1 cellular context compared by ENCODE assay signal in genomic region chr3:72176537-72177041, GRCh38.
TF ChIP-seq lines count a peak whose summit lies in the region.

No MANE protein-coding gene starts in this region.

TF ChIP-seq in GM12878, 131 proteins besides CTCF, POLR2A, EP300 and RAD21 (continued from another document and continues in another):
- no peak for TF ChIP-seq ZBTB4 (CRISPR knock-in tag; IDR thresholded peaks at IDR 0.05)
- TF ChIP-seq ZNF24 (IDR thresholded peaks at IDR 0.05), result no peak
- no peak for TF ChIP-seq E2F8 (IDR thresholded peaks at IDR 0.05; ENCODE audit: low read depth, partially characterized antibody)
- no peak for TF ChIP-seq ZNF622 (IDR thresholded peaks at IDR 0.05)
- no peak for TF ChIP-seq ZNF687 (IDR thresholded peaks at IDR 0.05)
- no peak for TF ChIP-seq WRNIP1 (IDR thresholded peaks at IDR 0.05; ENCODE audit: borderline replicate concordance, low read depth, low read length)
- no peak for TF ChIP-seq GABPA (IDR thresholded peaks at IDR 0.05; ENCODE audit: low read depth)
- TF ChIP-seq TCF7 (IDR thresholded peaks at IDR 0.05; ENCODE audit: borderline replicate concordance), result no peak
- no peak for TF ChIP-seq YBX1 (IDR thresholded peaks at IDR 0.05)
- TF ChIP-seq MEF2A (IDR thresholded peaks at IDR 0.05; ENCODE audit: insufficient read depth, low read depth, low read length), result peak; percentile 76
- no peak for TF ChIP-seq STAT3 (IDR thresholded peaks at IDR 0.05; ENCODE audit: low read depth, low read length)
- 0 out of 2 replicates have a peak, but pooled peaks have one; percentile 46 for TF ChIP-seq STAT1 (conservative IDR thresholded peaks at IDR 0.05)
- no peak for TF ChIP-seq PBX3 (IDR thresholded peaks at IDR 0.05; ENCODE audit: insufficient replicate concordance, low read depth, low read length)
- TF ChIP-seq BCL11A (IDR thresholded peaks at IDR 0.05; ENCODE audit: low read depth, low read length), result peak; percentile 93
- no peak for TF ChIP-seq ELK1 (IDR thresholded peaks at IDR 0.05; ENCODE audit: low read depth, low read length)
- TF ChIP-seq MEF2B (IDR thresholded peaks at IDR 0.05; ENCODE audit: partially characterized antibody, poor library complexity, severe bottlenecking), result peak; percentile 81
- TF ChIP-seq CREB1 (IDR thresholded peaks at IDR 0.05; ENCODE audit: low read depth), result peak; percentile 34; the same call in 1 of the 2 replicates
- TF ChIP-seq CHD4 (IDR thresholded peaks at IDR 0.05), result no peak
- TF ChIP-seq KDM1A (IDR thresholded peaks at IDR 0.05; ENCODE audit: borderline replicate concordance), result no peak
- TF ChIP-seq IKZF1 (conservative IDR thresholded peaks at IDR 0.05), result peak; percentile 91
- TF ChIP-seq ZNF217 (IDR thresholded peaks at IDR 0.05), result peak; percentile 75; the same call in 1 of the 2 replicates
- TF ChIP-seq SMC3 (IDR thresholded peaks at IDR 0.05; ENCODE audit: borderline replicate concordance, low read length), result peak; percentile 9; the same call in 1 of the 2 replicates
- 0 out of 2 replicates have a peak, but pooled peaks have one; percentile 13 for TF ChIP-seq JUNB (IDR thresholded peaks at IDR 0.05)
- peak; percentile 59 for TF ChIP-seq SMAD1 (IDR thresholded peaks at IDR 0.05; ENCODE audit: low read depth, partially characterized antibody)
- TF ChIP-seq DPF2 (IDR thresholded peaks at IDR 0.05), result peak; percentile 97
- no peak for TF ChIP-seq HDAC6 (IDR thresholded peaks at IDR 0.05; ENCODE audit: unreplicated experiment)
- TF ChIP-seq HSF1 (IDR thresholded peaks at IDR 0.05; ENCODE audit: low read depth, low read length), result no peak
- TF ChIP-seq ATF7 (IDR thresholded peaks at IDR 0.05; ENCODE audit: low read depth), result peak; percentile 74
- peak; percentile 87 for TF ChIP-seq FOXM1 (IDR thresholded peaks at IDR 0.05; ENCODE audit: low read depth, low read length)
- peak; percentile 73 for TF ChIP-seq BMI1 (IDR thresholded peaks at IDR 0.05; ENCODE audit: borderline replicate concordance)
- TF ChIP-seq SUPT20H (IDR thresholded peaks at IDR 0.05; ENCODE audit: borderline replicate concordance, control insufficient read depth, low read depth, low read length), result no peak
- TF ChIP-seq PAX5 (IDR thresholded peaks at IDR 0.05; ENCODE audit: borderline replicate concordance, low read depth, low read length), result peak; percentile 97
- TF ChIP-seq MTA3 (IDR thresholded peaks at IDR 0.05; ENCODE audit: borderline replicate concordance, low read length), result peak; percentile 79; the same call in 1 of the 2 replicates
- TF ChIP-seq NKRF (conservative IDR thresholded peaks at IDR 0.05), result no peak
- TF ChIP-seq SREBF2 (IDR thresholded peaks at IDR 0.05; ENCODE audit: low read length), result no peak
- peak; percentile 99 for TF ChIP-seq SKIL (IDR thresholded peaks at IDR 0.05; ENCODE audit: low read depth, poor library complexity, severe bottlenecking)
- peak; percentile 30 for TF ChIP-seq RELA (IDR thresholded peaks at IDR 0.05; ENCODE audit: borderline replicate concordance, partially characterized antibody)
- no peak for TF ChIP-seq IRF3 (IDR thresholded peaks at IDR 0.05)
